Comparison of ENCODE assay signal across 9 cellular contexts in genomic region chr1:172826096-172826741, GRCh38.
DNase-seq lines count a peak whose midpoint lies in the region; ATAC-seq, FAIRE-seq and TF ChIP-seq lines count a peak whose summit lies in the region.
"Had no signal": no experiment of that assay in that cellular context is flagged by ENCODE, and none has a peak within 500 bp of the region (broad histone marks: within the 10 kb centered on the region; RNA-seq: fewer than 3 reads in every experiment).

No MANE protein-coding gene starts in this region.

- no peaks in the 10 kb centered on the region for H3F3A ChIP-seq in smooth muscle cell (ENCODE audit: low read depth)

- DNase-seq in AG10803 (ENCODE audit: low read depth): peak; percentile 92
- no peak for DNase-seq in GM13977 (ENCODE audit: low spot score)
- peak; percentile 48 for DNase-seq in NAMALWA (ENCODE audit: low spot score)
- DNase-seq in K562 (ENCODE audit: extremely low read depth in 1 of 4, low spot score in 3 of 4): peak in 2 of 4 experiments; percentile 22 to 35
- DNase-seq in immature natural killer cell: peak; percentile 24 to 34 (median 31)
- DNase-seq in smooth muscle cell (lab: John Stamatoyannopoulos, UW; ENCODE audit: unreplicated experiment): no peak
- DNase-seq in activated gamma-delta T cell (lab: John Stamatoyannopoulos, UW): no peak

- TF ChIP-seq EP300 in K562 (IDR thresholded peaks at IDR 0.05; ENCODE audit: low read length): no peak

- H3K36me3 Mint-ChIP-seq in immature natural killer cell: no peaks in the 10 kb centered on the region

- no peaks in the 10 kb centered on the region for H3K36me3 ChIP-seq in K562 (ENCODE audit: control insufficient read depth, insufficient read depth, low read length)
- no peaks in the 10 kb centered on the region for H3K36me3 ChIP-seq in smooth muscle cell (ENCODE audit: low read depth)
- H3K36me3 ChIP-seq: ovary had no signal

- H3K9me3 ChIP-seq in K562 (replicated peaks; ENCODE audit: control insufficient read depth, insufficient read depth, low read depth, low read length): no peaks in the 10 kb centered on the region
- no peaks in the 10 kb centered on the region for H3K9me3 ChIP-seq in smooth muscle cell (replicated peaks; ENCODE audit: low read depth)
- H3K9me3 ChIP-seq: ovary had no signal

- H4K20me1 ChIP-seq in K562 (replicated peaks; ENCODE audit: control insufficient read depth, insufficient read depth, low read length): no peaks in the 10 kb centered on the region
- no peaks in the 10 kb centered on the region for H4K20me1 ChIP-seq in smooth muscle cell (ENCODE audit: low read depth)

- no peaks in the 10 kb centered on the region for H3K27me3 ChIP-seq in K562 (ENCODE audit: control insufficient read depth in 2 of 2, insufficient read depth in 2 of 2, low read length in 2 of 2)
- H3K27me3 ChIP-seq in smooth muscle cell (ENCODE audit: low read depth): no peaks in the 10 kb centered on the region
- H3K27me3 ChIP-seq: ovary had no signal

- WGBS in K562 (ENCODE audit: insufficient coverage, low coverage, missing lambda C conversion rate): 16% methylated on average over 10 of the region's 10 CpGs
- 17% methylated on average over 10 of the region's 10 CpGs for WGBS in smooth muscle cell (ENCODE audit: low lambda C conversion rate)

- H3K4me1 ChIP-seq in K562 (replicated peaks in 1 of 2; ENCODE audit: control insufficient read depth in 2 of 2, insufficient read depth in 2 of 2, low read length in 2 of 2) (peaks cover 0 to 11% of the 10 kb centered on the region in 2 experiments; a peak in 3 of 5 replicates), smooth muscle cell (ENCODE audit: low read depth) (no peaks in the 10 kb centered on the region)

- H3K9ac ChIP-seq in K562 (ENCODE audit: insufficient read depth in 1 of 2, low read depth in 2 of 2, low read length in 2 of 2) (no peak overlapping the region), smooth muscle cell (ENCODE audit: low read depth) (peak overlapping the region; percentile 4)

- H3K27ac Mint-ChIP-seq in immature natural killer cell: no peak overlapping the region

- CTCF ChIA-PET in K562 (lab: Yijun Ruan, JAX; ENCODE audit: low intra/inter-chr PET ratio): interaction anchor here (0.7 to 1.4 kb wide), 2 partner anchors 374 to 376 kb away, joined by 3 to 7 read pairs; no protein-coding TSS in a partner anchor

- BruUV-seq in K562 (replicated peaks; lab: Mats Ljungman, UMichigan): no TSS peak

- ATAC-seq in K562: peak; percentile 79
- no peak for ATAC-seq in GM19351 (IDR thresholded peaks at IDR 0.05; ENCODE audit: unreplicated experiment)

- H3K9me1 ChIP-seq in K562 (ENCODE audit: control insufficient read depth, insufficient read depth, low read length): no peaks in the 10 kb centered on the region

- H3K79me2 ChIP-seq in K562 (ENCODE audit: control insufficient read depth, insufficient read depth, low read length) (no peaks in the 10 kb centered on the region), smooth muscle cell (ENCODE audit: low read depth) (no peaks in the 10 kb centered on the region)

- H3K4me3 ChIP-seq in AG10803 (ENCODE audit: low read length): peak overlapping the region; percentile 22
- no peak overlapping the region for H3K4me3 ChIP-seq in K562
- H3K4me3 ChIP-seq in smooth muscle cell: peak overlapping the region; percentile 34
- H3K4me3 ChIP-seq: ovary had no signal

- intact Hi-C loops in K562 (cut with micrococcal nuclease): loop anchor here (1.0 to 10.0 kb wide), 3 partner anchors 81 to 589 kb away; no protein-coding TSS in a partner anchor

- TF ChIP-seq RAD21 in K562 (CRISPR knock-in tag; conservative IDR thresholded peaks at IDR 0.05 in 1 of 2, IDR thresholded peaks at IDR 0.05 in 1 of 2): peak; percentile 92 to 96

- no peaks in the 10 kb centered on the region for H3K27me3 Mint-ChIP-seq in immature natural killer cell (ENCODE audit: low read depth in 3 of 3)

- POLR2A ChIA-PET in K562 (lab: Yijun Ruan, JAX): interaction anchor here (0.6 to 1.0 kb wide), 2 partner anchors 9 to 17 kb away, joined by 3 read pairs; no protein-coding TSS in a partner anchor

- peak; percentile 87 for TF ChIP-seq CTCF in AG10803 (conservative IDR thresholded peaks at IDR 0.05; ENCODE audit: low read length)
- TF ChIP-seq CTCF in GM13977 (IDR thresholded peaks at IDR 0.05; ENCODE audit: extremely low read depth, insufficient read depth, missing control alignments): peak; percentile 60
- peak; percentile 50 to 75 (median 64); a peak in 5 of 6 replicates for TF ChIP-seq CTCF in K562 (IDR thresholded peaks at IDR 0.05 in 2 of 3, conservative IDR thresholded peaks at IDR 0.05 in 1 of 3; ENCODE audit: insufficient read depth in 2 of 3, low read depth in 1 of 3, low read length in 3 of 3)
- peak; percentile 66 for TF ChIP-seq CTCF in smooth muscle cell (IDR thresholded peaks at IDR 0.05; ENCODE audit: borderline replicate concordance, insufficient read depth, poor library complexity, severe bottlenecking)

- H3K4me2 ChIP-seq in K562 (ENCODE audit: insufficient read depth, low read length) (no peak overlapping the region), smooth muscle cell (peak overlapping the region; percentile 80)

- H3K9me3 Mint-ChIP-seq in immature natural killer cell: no peaks in the 10 kb centered on the region

- no peak for TF ChIP-seq POLR2A in K562 (conservative IDR thresholded peaks at IDR 0.05)

- H3K27ac ChIP-seq in K562 (ENCODE audit: extremely low read depth, low read depth, low read length): no peak overlapping the region
- peak overlapping the region; percentile 60 for H3K27ac ChIP-seq in smooth muscle cell (ENCODE audit: low read depth)

- peak overlapping the region; percentile 41 for H2AFZ ChIP-seq in K562 (ENCODE audit: low read depth, low read length)
- H2AFZ ChIP-seq in smooth muscle cell (ENCODE audit: low read depth): peak overlapping the region; percentile 76

- H3K4me3 Mint-ChIP-seq in immature natural killer cell: no peak overlapping the region

- H3K4me1 Mint-ChIP-seq in immature natural killer cell: peaks cover 2 to 4% of the 10 kb centered on the region in 2 donors

- in situ Hi-C loops in GM13977 (cut with MboI; ENCODE audit: low pct_unique_long_range_greater_than_20kb, low sequenced_read_pairs, unreplicated experiment) (no loop called here), K562 (cut with MboI) (no loop called here)

- no peak for FAIRE-seq in K562 (lab: Jason Lieb, UNC)

TF ChIP-seq in K562, 482 proteins besides CTCF, POLR2A, EP300 and RAD21 (continues in another document):
- no peak for TF ChIP-seq GABPB2 (CRISPR knock-in tag; conservative IDR thresholded peaks at IDR 0.05)
- TF ChIP-seq FOSL1 (tag; conservative IDR thresholded peaks at IDR 0.05): peak; percentile 35; the same call in 1 of the 2 replicates
- TF ChIP-seq CREB3L1 (IDR thresholded peaks at IDR 0.05; ENCODE audit: borderline replicate concordance, low read depth): no peak
- no peak for TF ChIP-seq HDGF (IDR thresholded peaks at IDR 0.05)
- TF ChIP-seq GATAD2A (IDR thresholded peaks at IDR 0.05): no peak
- TF ChIP-seq HBP1 (CRISPR knock-in tag; IDR thresholded peaks at IDR 0.05): no peak
- TF ChIP-seq SRSF3 (IDR thresholded peaks at IDR 0.05; ENCODE audit: insufficient read depth, low read length): no peak
- TF ChIP-seq SNAPC5 (CRISPR knock-in tag; IDR thresholded peaks at IDR 0.05): no peak
- TF ChIP-seq ZZZ3 (IDR thresholded peaks at IDR 0.05): no peak
- TF ChIP-seq MTA3 (IDR thresholded peaks at IDR 0.05; ENCODE audit: borderline replicate concordance): no peak
- TF ChIP-seq BRF1 (IDR thresholded peaks at IDR 0.05; ENCODE audit: borderline replicate concordance, extremely low read depth, insufficient read length): no peak
- no peak for TF ChIP-seq RCOR1 (IDR thresholded peaks at IDR 0.05; ENCODE audit: borderline replicate concordance in 1 of 2, low read depth in 2 of 2, low read length in 2 of 2)
- no peak for TF ChIP-seq NR2C2 (CRISPR knock-in tag; IDR thresholded peaks at IDR 0.05)
- TF ChIP-seq NR2C2 (tag; IDR thresholded peaks at IDR 0.05): peak; percentile 80; the same call in 1 of the 2 replicates
- TF ChIP-seq, protein P1, sequence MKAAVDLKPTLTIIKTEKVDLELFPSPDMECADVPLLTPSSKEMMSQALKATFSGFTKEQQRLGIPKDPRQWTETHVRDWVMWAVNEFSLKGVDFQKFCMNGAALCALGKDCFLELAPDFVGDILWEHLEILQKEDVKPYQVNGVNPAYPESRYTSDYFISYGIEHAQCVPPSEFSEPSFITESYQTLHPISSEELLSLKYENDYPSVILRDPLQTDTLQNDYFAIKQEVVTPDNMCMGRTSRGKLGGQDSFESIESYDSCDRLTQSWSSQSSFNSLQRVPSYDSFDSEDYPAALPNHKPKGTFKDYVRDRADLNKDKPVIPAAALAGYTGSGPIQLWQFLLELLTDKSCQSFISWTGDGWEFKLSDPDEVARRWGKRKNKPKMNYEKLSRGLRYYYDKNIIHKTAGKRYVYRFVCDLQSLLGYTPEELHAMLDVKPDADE (conservative IDR thresholded peaks at IDR 0.05; ENCODE audit: control insufficient read depth, low read depth, low read length): no peak
- TF ChIP-seq MEIS2 (IDR thresholded peaks at IDR 0.05; ENCODE audit: partially characterized antibody): peak; percentile 43

Comparison
In these comparisons a context has a peak if more than half of its experiments do, and no peak if none do; other contexts are left out.
1. DNase-seq: peak in AG10803 (single experiment), NAMALWA (single experiment) and immature natural killer cell (3 of 3); none in GM13977 (single experiment), smooth muscle cell (single experiment) and activated gamma-delta T cell (single experiment).
2. Peak in every context shown above with its lines, with median percentiles within 50 percentile points of each other: CTCF ChIP-seq.